Comparison of ENCODE assay signal across 24 cellular contexts in genomic region chr9:87891754-87892153, GRCh38. TPM values are rescaled to one million over a fixed set of nuclear protein-coding genes. Genes with fewer than 3 reads are reported as not detected.
"Had no signal": no experiment of that assay in that cellular context is flagged by ENCODE, and none has a peak within 500 bp of the region (broad histone marks: within the 10 kb centered on the region; RNA-seq: fewer than 3 reads in every experiment).

No MANE protein-coding gene starts in this region.

- H3K79me2 ChIP-seq: hepatocyte, parathyroid adenoma had no signal

- DNase-seq: activated CD4-positive, alpha-beta T cell treated with anti-CD3 and anti-CD28 coated beads for 4 hours; activated CD8-positive, alpha-beta memory T cell treated with anti-CD3 and anti-CD28 coated beads, Interleukin-2, amount 50 U/mL, for 4 hours; activated CD8-positive, alpha-beta T cell treated with anti-CD3 and anti-CD28 coated beads, Interleukin-2, amount 10 ng/mL, durations not matched to agents 7 days and 5 days; activated gamma-delta T cell; activated T-cell treated with anti-CD3 and anti-CD28 coated beads, Interleukin-2, amount 50 U/mL, for 48 hours; amygdala; body of pancreas; effector CD8-positive, alpha-beta T cell; left ventricle myocardium inferior; naive thymus-derived CD8-positive, alpha-beta T cell; stimulated activated CD4-positive, alpha-beta T cell treated with anti-CD3 and anti-CD28 coated beads, Interleukin-15, amount 100 ng/mL, for 24 hours; stimulated activated CD4-positive, alpha-beta T cell treated with anti-CD3 and anti-CD28 coated beads, Interleukin-4, amount 100 ng/mL, for 1 hour; stimulated activated naive CD4-positive, alpha-beta T cell; T-helper 17 cell; trophoblast cell had no signal

- H3K9ac ChIP-seq: parathyroid adenoma had no signal

- H3K27me3 ChIP-seq: body of pancreas, hepatocyte had no signal

- H3K4me3 ChIP-seq: body of pancreas, hepatocyte, left ventricle myocardium inferior, skin epidermis had no signal

- H2AFZ ChIP-seq: hepatocyte, parathyroid adenoma had no signal

- H3K4me1 ChIP-seq: body of pancreas, left ventricle myocardium inferior, parathyroid adenoma had no signal

- H3K27ac ChIP-seq: body of pancreas, hepatocyte, left ventricle myocardium inferior, parathyroid adenoma, skin epidermis had no signal

- H3K4me2 ChIP-seq: hepatocyte had no signal

- H3K9me3 ChIP-seq: body of pancreas had no signal

- H3K36me3 ChIP-seq: left ventricle myocardium inferior had no signal

RNA-seq across cellular contexts. Expression of gene SPATA31E1, which starts 9.1 kb away (rescaled TPM):
- total RNA-seq: activated CD8-positive, alpha-beta T cell treated with anti-CD3 and anti-CD28 coated beads, Interleukin-2, amount 10 ng/mL, durations not matched to agents 7 days and 5 days; activated naive CD4-positive, alpha-beta T cell treated with anti-CD3 and anti-CD28 coated beads, Interleukin-2, amount 50 U/mL, for 72 hours; body of pancreas; fibroblast of lung; glomerular endothelial cell; hepatocyte; kidney epithelial cell; left ventricle myocardium inferior; mucosa of gallbladder; naive thymus-derived CD8-positive, alpha-beta T cell; subcutaneous adipose tissue; T-helper 17 cell had no signal

RNA-seq across cellular contexts. Expression of gene SPATA31C1, which starts 26.0 kb away (rescaled TPM):
- total RNA-seq: activated CD8-positive, alpha-beta T cell treated with anti-CD3 and anti-CD28 coated beads, Interleukin-2, amount 10 ng/mL, durations not matched to agents 7 days and 5 days; activated naive CD4-positive, alpha-beta T cell treated with anti-CD3 and anti-CD28 coated beads, Interleukin-2, amount 50 U/mL, for 72 hours; body of pancreas; fibroblast of lung; glomerular endothelial cell; hepatocyte; kidney epithelial cell; left ventricle myocardium inferior; mucosa of gallbladder; naive thymus-derived CD8-positive, alpha-beta T cell; subcutaneous adipose tissue; T-helper 17 cell had no signal
